In genomic region chr16:2195316-2196161, GRCh38 we compare ENCODE assay signal across 9 cellular contexts. TPM values are rescaled to one million over a fixed set of nuclear protein-coding genes. Genes with fewer than 3 reads are reported as not detected.
DNase-seq lines count a peak whose midpoint lies in the region; ATAC-seq and TF ChIP-seq lines count a peak whose summit lies in the region.
"Had no signal": no experiment of that assay in that cellular context is flagged by ENCODE, and none has a peak within 500 bp of the region (broad histone marks: within the 10 kb centered on the region; RNA-seq: fewer than 3 reads in every experiment).

No MANE protein-coding gene starts in this region.

- CTCF ChIA-PET in CD8-positive, alpha-beta memory T cell (lab: Charles Lee), result interaction anchor here (0.6 to 3.4 kb wide), 21 partner anchors 9 to 319 kb away, joined by 3 to 30 read pairs (median 4); partner anchors contain the start of genes ECI1 and MLST8
- CTCF ChIA-PET in OCI-LY7 (lab: Charles Lee; ENCODE audit: unreplicated experiment), result no interaction called here

- H3K9me2 ChIP-seq in OCI-LY7 (ENCODE audit: insufficient read depth, low read length), result no peaks in the 10 kb centered on the region

- no peak overlapping the region for H3K4me3 ChIP-seq in CD8-positive, alpha-beta memory T cell (ENCODE audit: low read length)
- H3K4me3 ChIP-seq in MG63 (peak overlapping the region; percentile 14; the same call in 1 of the 2 replicates), dorsolateral prefrontal cortex (peak overlapping the region; percentile 34 to 76 (median 63)), OCI-LY7 (ENCODE audit: low read depth, low read length, poor library complexity, severe bottlenecking) (no peak overlapping the region)

- no TSS peak for BruUV-seq in OCI-LY7 (replicated peaks; lab: Mats Ljungman, UMichigan)

- H3K27ac ChIP-seq in CD8-positive, alpha-beta memory T cell (ENCODE audit: low read depth, low read length), result no peak overlapping the region
- H3K27ac ChIP-seq in dorsolateral prefrontal cortex (peak overlapping the region in 36 of 59 donors; percentile 17 to 83 (median 54)), OCI-LY7 (ENCODE audit: low read depth, low read length, poor library complexity, severe bottlenecking) (no peak overlapping the region)
- H3K27ac ChIP-seq: foreskin keratinocyte had no signal

- ATAC-seq in GM18498 (IDR thresholded peaks at IDR 0.05; ENCODE audit: unreplicated experiment) (no peak), HG03378 (IDR thresholded peaks at IDR 0.05; ENCODE audit: unreplicated experiment) (no peak)

- no peak overlapping the region for H3K27ac Mint-ChIP-seq in CD8-positive, alpha-beta memory T cell
- H3K27ac Mint-ChIP-seq in neural crest cell (ENCODE audit: unreplicated experiment), result no peak overlapping the region

- H3K27me3 Mint-ChIP-seq in CD8-positive, alpha-beta memory T cell, result peaks cover 30 to 31% of the 10 kb centered on the region in 2 donors
- H3K27me3 Mint-ChIP-seq in neural crest cell (ENCODE audit: low read depth), result peaks cover 26% of the 10 kb centered on the region

- DNase-seq in CD8-positive, alpha-beta memory T cell, result no peak
- no peak for DNase-seq in MG63
- no peak for DNase-seq in dorsolateral prefrontal cortex
- DNase-seq in neural crest cell (ENCODE audit: low read depth, low spot score), result no peak
- no peak for DNase-seq in OCI-LY7 (ENCODE audit: low spot score)
- DNase-seq in GM10266 (ENCODE audit: extremely low spot score), result no peak

- H3K4me1 ChIP-seq in CD8-positive, alpha-beta memory T cell (ENCODE audit: insufficient read depth, low read length), result peaks cover 9% of the 10 kb centered on the region
- H3K4me1 ChIP-seq in OCI-LY7 (ENCODE audit: insufficient read depth, low read length, poor library complexity, severe bottlenecking), result no peaks in the 10 kb centered on the region

- H3K9me3 ChIP-seq in CD8-positive, alpha-beta memory T cell (ENCODE audit: low read length), result no peaks in the 10 kb centered on the region
- H3K9me3 ChIP-seq in MG63 (no peaks in the 10 kb centered on the region), OCI-LY7 (ENCODE audit: low read length) (no peaks in the 10 kb centered on the region)

- no peaks in the 10 kb centered on the region for H4K20me1 ChIP-seq in OCI-LY7 (ENCODE audit: insufficient read depth, low read length)

- peak overlapping the region in 4 of 7 donors; percentile 36 to 69 (median 49) for H3K4me3 Mint-ChIP-seq in CD8-positive, alpha-beta memory T cell
- peak overlapping the region; percentile 73 for H3K4me3 Mint-ChIP-seq in neural crest cell

- no peak overlapping the region for H2AFZ ChIP-seq in OCI-LY7 (ENCODE audit: low read length)

- POLR2A ChIA-PET in CD8-positive, alpha-beta memory T cell (lab: Charles Lee), result interaction anchor here (0.6 to 1.9 kb wide), 5 partner anchors 8 to 318 kb away, joined by 3 to 7 read pairs (median 4); partner anchors contain the start of gene PGP
- POLR2A ChIA-PET in OCI-LY7 (lab: Charles Lee), result no interaction called here

- H3K4me2 ChIP-seq in OCI-LY7 (ENCODE audit: low read length), result no peak overlapping the region

- H3K4me1 Mint-ChIP-seq in CD8-positive, alpha-beta memory T cell, result peaks cover 0 to 13% (median 4%) of the 10 kb centered on the region in 3 donors
- H3K4me1 Mint-ChIP-seq in neural crest cell, result peaks cover 14% of the 10 kb centered on the region

- intact Hi-C loops in dorsolateral prefrontal cortex (cut with DNase I) (no loop called here), OCI-LY7 (cut with micrococcal nuclease; ENCODE audit: unreplicated experiment) (no loop called here)

- H3K36me3 Mint-ChIP-seq in CD8-positive, alpha-beta memory T cell, result no peaks in the 10 kb centered on the region
- H3K36me3 Mint-ChIP-seq in neural crest cell (ENCODE audit: low read depth), result no peaks in the 10 kb centered on the region

- no peaks in the 10 kb centered on the region for H3K79me2 ChIP-seq in OCI-LY7 (ENCODE audit: insufficient read depth, low read depth, low read length)

- H3K36me3 ChIP-seq in CD8-positive, alpha-beta memory T cell (ENCODE audit: insufficient read depth, low read length), result no peaks in the 10 kb centered on the region
- H3K36me3 ChIP-seq in MG63 (no peaks in the 10 kb centered on the region), OCI-LY7 (ENCODE audit: insufficient read depth, low read length) (no peaks in the 10 kb centered on the region)

- TF ChIP-seq CTCF in dorsolateral prefrontal cortex (IDR thresholded peaks at IDR 0.05 in 54 of 56, conservative IDR thresholded peaks at IDR 0.05 in 2 of 56; ENCODE audit: low read depth in 1 of 56, partially characterized antibody in 56 of 56) (no peak), neural crest cell (conservative IDR thresholded peaks at IDR 0.05) (no peak), OCI-LY7 (conservative IDR thresholded peaks at IDR 0.05; ENCODE audit: low read length) (no peak), GM10266 (IDR thresholded peaks at IDR 0.05; ENCODE audit: control insufficient read depth, insufficient read depth, low read depth, missing control alignments) (no peak)

- H3K27me3 ChIP-seq in CD8-positive, alpha-beta memory T cell (ENCODE audit: insufficient read depth, low read length, poor library complexity, severe bottlenecking), result peaks cover 33% of the 10 kb centered on the region
- H3K27me3 ChIP-seq in MG63 (peaks cover 14% of the 10 kb centered on the region), dorsolateral prefrontal cortex (peaks cover 0 to 35% (median 0%) of the 10 kb centered on the region in 45 donors)

- no peaks in the 10 kb centered on the region for H3K9me3 Mint-ChIP-seq in CD8-positive, alpha-beta memory T cell
- H3K9me3 Mint-ChIP-seq in neural crest cell, result no peaks in the 10 kb centered on the region

RNA-seq across cellular contexts. Expression of gene CASKIN1, which starts 0.9 kb away (rescaled TPM):
- under 1 TPM; 0.13 to 0.24 TPM for total RNA-seq in CD8-positive, alpha-beta memory T cell
- polyA plus RNA-seq in CD8-positive, alpha-beta memory T cell, result not detected
- 0.02 and 1.0 TPM in 2 replicates for total RNA-seq in MG63 (2014; rRNA removed; shearing (Covaris generic); ENCODE audit: low replicate concordance)
- 100 to 1,000 TPM in 111 of 120 experiments, 10 to 100 TPM in 9; 50.8 to 265 (median 149) TPM for total RNA-seq in dorsolateral prefrontal cortex
- 18.9 and 20.2 TPM in 2 replicates for total RNA-seq in neural crest cell
- total RNA-seq in OCI-LY7 (2014; rRNA removed; shearing (Covaris generic)), result 0.09 TPM in 1 of 2 replicates, not detected in the other
- 0.06 and 0.13 TPM in 2 replicates for total RNA-seq in OCI-LY7 (2022)

RNA-seq across cellular contexts. Expression of gene MLST8, which starts 9.7 kb away (rescaled TPM):
- 10 to 100 TPM; 75.4 to 76.8 TPM for total RNA-seq in CD8-positive, alpha-beta memory T cell
- polyA plus RNA-seq in CD8-positive, alpha-beta memory T cell, result 30.8 TPM
- 29.0 and 42.6 TPM in 2 replicates for total RNA-seq in MG63 (2014; rRNA removed; shearing (Covaris generic); ENCODE audit: low replicate concordance)
- total RNA-seq in dorsolateral prefrontal cortex (10 to 100 TPM; 36.3 to 86.0 (median 59.4) TPM), neural crest cell (68.1 and 69.2 TPM in 2 replicates), OCI-LY7 (2022) (68.6 and 71.3 TPM in 2 replicates)
- 57.1 and 65.4 TPM in 2 replicates for total RNA-seq in OCI-LY7 (2014; rRNA removed; shearing (Covaris generic))

RNA-seq across cellular contexts. Expression of gene BRICD5, which starts 15.1 kb away (rescaled TPM):
- 10 to 100 TPM in 1 of 2 experiments, 1 to 10 TPM in 1; 8.4 to 10.9 TPM for total RNA-seq in CD8-positive, alpha-beta memory T cell
- polyA plus RNA-seq in CD8-positive, alpha-beta memory T cell, result 0.14 TPM
- 0.39 and 1.3 TPM in 2 replicates for total RNA-seq in MG63 (2014; rRNA removed; shearing (Covaris generic); ENCODE audit: low replicate concordance)
- total RNA-seq in dorsolateral prefrontal cortex (10 to 100 TPM in 119 of 120 experiments, 1 to 10 TPM in 1; 9.3 to 42.9 (median 24.0) TPM), neural crest cell (31.2 and 32.0 TPM in 2 replicates), OCI-LY7 (2022) (31.7 and 36.6 TPM in 2 replicates)
- total RNA-seq in OCI-LY7 (2014; rRNA removed; shearing (Covaris generic)), result 15.8 and 30.4 TPM in 2 replicates

RNA-seq across cellular contexts. Expression of gene PGP, which starts 19.1 kb away (rescaled TPM):
- total RNA-seq in CD8-positive, alpha-beta memory T cell, result 10 to 100 TPM; 27.3 to 30.9 TPM
- polyA plus RNA-seq in CD8-positive, alpha-beta memory T cell, result 14.7 TPM
- 31.7 and 43.8 TPM in 2 replicates for total RNA-seq in MG63 (2014; rRNA removed; shearing (Covaris generic); ENCODE audit: low replicate concordance)
- total RNA-seq in dorsolateral prefrontal cortex, result 10 to 100 TPM; 29.8 to 66.3 (median 45.6) TPM
- 47.3 and 50.2 TPM in 2 replicates for total RNA-seq in neural crest cell
- total RNA-seq in OCI-LY7 (2014; rRNA removed; shearing (Covaris generic)), result 44.2 TPM in 2 replicates
- 37.0 and 37.9 TPM in 2 replicates for total RNA-seq in OCI-LY7 (2022)

RNA-seq across cellular contexts. Expression of gene E4F1, which starts 27.9 kb away (rescaled TPM):
- 10 to 100 TPM; 28.9 to 29.8 TPM for total RNA-seq in CD8-positive, alpha-beta memory T cell
- polyA plus RNA-seq in CD8-positive, alpha-beta memory T cell, result 16.5 TPM
- 43.2 and 56.5 TPM in 2 replicates for total RNA-seq in MG63 (2014; rRNA removed; shearing (Covaris generic); ENCODE audit: low replicate concordance)
- total RNA-seq in dorsolateral prefrontal cortex (10 to 100 TPM; 22.7 to 49.6 (median 30.9) TPM), neural crest cell (37.5 and 38.9 TPM in 2 replicates), OCI-LY7 (2022) (35.3 and 42.3 TPM in 2 replicates)
- 43.1 and 59.6 TPM in 2 replicates for total RNA-seq in OCI-LY7 (2014; rRNA removed; shearing (Covaris generic))

Comparison
In these comparisons a context has a peak if more than half of its experiments do, and no peak if none do; other contexts are left out.
1. H3K27ac ChIP-seq: peak in dorsolateral prefrontal cortex (36 of 59); none in CD8-positive, alpha-beta memory T cell (single experiment) and OCI-LY7 (single experiment).
2. H3K4me3 ChIP-seq: peak in MG63 (single experiment) and dorsolateral prefrontal cortex (59 of 59); none in CD8-positive, alpha-beta memory T cell (single experiment) and OCI-LY7 (single experiment).